1 cellular context compared by ENCODE assay signal in the genomic region with DNA sequence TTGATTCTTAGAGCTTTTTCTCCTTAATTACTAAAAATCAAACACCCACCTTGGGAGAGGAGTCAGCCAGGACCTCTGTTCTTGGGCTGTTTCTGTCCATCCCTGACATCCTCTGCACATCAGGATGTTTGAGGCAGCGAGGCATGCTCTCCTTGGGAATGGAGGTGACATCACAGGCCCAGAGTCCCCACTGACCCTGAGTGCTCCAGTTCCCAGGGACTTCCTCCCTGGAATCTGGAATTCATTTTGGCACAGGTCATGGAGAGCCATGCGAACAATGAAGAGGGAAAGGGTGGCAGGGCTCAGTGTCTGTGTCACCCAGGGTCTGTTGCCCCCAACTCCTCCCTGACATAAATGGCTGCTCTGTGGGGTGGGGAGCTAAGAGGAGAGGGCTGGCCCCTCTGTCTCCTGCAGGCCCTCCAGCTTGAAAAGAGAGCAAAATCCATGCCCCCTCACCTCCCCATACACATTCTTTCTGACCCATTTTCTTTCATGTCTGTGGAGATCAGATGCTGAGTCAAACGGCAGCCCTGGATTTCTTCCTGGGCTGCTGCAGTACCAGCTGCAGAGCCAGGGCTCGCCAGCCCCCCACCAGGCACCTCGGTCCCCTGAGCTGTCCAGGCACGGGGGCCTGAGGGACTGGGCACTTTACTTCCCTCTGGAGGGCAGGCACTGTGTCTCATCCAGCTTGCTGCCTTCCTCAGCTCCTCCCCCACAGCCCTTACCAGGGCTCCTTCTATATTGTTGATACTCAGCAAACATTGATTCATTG.
TF ChIP-seq lines count a peak whose summit lies in the region.

No MANE protein-coding gene starts in this region.

TF ChIP-seq in WTC11, 78 proteins besides CTCF, POLR2A, EP300 and RAD21 (continued from another document):
- TF ChIP-seq, protein P1, sequence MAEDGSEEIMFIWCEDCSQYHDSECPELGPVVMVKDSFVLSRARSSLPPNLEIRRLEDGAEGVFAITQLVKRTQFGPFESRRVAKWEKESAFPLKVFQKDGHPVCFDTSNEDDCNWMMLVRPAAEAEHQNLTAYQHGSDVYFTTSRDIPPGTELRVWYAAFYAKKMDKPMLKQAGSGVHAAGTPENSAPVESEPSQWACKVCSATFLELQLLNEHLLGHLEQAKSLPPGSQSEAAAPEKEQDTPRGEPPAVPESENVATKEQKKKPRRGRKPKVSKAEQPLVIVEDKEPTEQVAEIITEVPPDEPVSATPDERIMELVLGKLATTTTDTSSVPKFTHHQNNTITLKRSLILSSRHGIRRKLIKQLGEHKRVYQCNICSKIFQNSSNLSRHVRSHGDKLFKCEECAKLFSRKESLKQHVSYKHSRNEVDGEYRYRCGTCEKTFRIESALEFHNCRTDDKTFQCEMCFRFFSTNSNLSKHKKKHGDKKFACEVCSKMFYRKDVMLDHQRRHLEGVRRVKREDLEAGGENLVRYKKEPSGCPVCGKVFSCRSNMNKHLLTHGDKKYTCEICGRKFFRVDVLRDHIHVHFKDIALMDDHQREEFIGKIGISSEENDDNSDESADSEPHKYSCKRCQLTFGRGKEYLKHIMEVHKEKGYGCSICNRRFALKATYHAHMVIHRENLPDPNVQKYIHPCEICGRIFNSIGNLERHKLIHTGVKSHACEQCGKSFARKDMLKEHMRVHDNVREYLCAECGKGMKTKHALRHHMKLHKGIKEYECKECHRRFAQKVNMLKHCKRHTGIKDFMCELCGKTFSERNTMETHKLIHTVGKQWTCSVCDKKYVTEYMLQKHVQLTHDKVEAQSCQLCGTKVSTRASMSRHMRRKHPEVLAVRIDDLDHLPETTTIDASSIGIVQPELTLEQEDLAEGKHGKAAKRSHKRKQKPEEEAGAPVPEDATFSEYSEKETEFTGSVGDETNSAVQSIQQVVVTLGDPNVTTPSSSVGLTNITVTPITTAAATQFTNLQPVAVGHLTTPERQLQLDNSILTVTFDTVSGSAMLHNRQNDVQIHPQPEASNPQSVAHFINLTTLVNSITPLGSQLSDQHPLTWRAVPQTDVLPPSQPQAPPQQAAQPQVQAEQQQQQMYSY (CRISPR knock-in tag; IDR thresholded peaks at IDR 0.05): no peak
- TF ChIP-seq RORB (CRISPR knock-in tag; IDR thresholded peaks at IDR 0.05): no peak
- TF ChIP-seq SMAD4 (CRISPR knock-in tag; IDR thresholded peaks at IDR 0.05): no peak
- no peak for TF ChIP-seq GTF2I (CRISPR knock-in tag; conservative IDR thresholded peaks at IDR 0.05)
- TF ChIP-seq, protein P2, sequence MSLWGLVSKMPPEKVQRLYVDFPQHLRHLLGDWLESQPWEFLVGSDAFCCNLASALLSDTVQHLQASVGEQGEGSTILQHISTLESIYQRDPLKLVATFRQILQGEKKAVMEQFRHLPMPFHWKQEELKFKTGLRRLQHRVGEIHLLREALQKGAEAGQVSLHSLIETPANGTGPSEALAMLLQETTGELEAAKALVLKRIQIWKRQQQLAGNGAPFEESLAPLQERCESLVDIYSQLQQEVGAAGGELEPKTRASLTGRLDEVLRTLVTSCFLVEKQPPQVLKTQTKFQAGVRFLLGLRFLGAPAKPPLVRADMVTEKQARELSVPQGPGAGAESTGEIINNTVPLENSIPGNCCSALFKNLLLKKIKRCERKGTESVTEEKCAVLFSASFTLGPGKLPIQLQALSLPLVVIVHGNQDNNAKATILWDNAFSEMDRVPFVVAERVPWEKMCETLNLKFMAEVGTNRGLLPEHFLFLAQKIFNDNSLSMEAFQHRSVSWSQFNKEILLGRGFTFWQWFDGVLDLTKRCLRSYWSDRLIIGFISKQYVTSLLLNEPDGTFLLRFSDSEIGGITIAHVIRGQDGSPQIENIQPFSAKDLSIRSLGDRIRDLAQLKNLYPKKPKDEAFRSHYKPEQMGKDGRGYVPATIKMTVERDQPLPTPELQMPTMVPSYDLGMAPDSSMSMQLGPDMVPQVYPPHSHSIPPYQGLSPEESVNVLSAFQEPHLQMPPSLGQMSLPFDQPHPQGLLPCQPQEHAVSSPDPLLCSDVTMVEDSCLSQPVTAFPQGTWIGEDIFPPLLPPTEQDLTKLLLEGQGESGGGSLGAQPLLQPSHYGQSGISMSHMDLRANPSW (CRISPR knock-in tag; conservative IDR thresholded peaks at IDR 0.05; ENCODE audit: low read depth): no peak
- no peak for TF ChIP-seq ZNF396 (CRISPR knock-in tag; IDR thresholded peaks at IDR 0.05; ENCODE audit: borderline replicate concordance)
- no peak for TF ChIP-seq ZNF121 (CRISPR knock-in tag; IDR thresholded peaks at IDR 0.05)
- TF ChIP-seq, protein P3, sequence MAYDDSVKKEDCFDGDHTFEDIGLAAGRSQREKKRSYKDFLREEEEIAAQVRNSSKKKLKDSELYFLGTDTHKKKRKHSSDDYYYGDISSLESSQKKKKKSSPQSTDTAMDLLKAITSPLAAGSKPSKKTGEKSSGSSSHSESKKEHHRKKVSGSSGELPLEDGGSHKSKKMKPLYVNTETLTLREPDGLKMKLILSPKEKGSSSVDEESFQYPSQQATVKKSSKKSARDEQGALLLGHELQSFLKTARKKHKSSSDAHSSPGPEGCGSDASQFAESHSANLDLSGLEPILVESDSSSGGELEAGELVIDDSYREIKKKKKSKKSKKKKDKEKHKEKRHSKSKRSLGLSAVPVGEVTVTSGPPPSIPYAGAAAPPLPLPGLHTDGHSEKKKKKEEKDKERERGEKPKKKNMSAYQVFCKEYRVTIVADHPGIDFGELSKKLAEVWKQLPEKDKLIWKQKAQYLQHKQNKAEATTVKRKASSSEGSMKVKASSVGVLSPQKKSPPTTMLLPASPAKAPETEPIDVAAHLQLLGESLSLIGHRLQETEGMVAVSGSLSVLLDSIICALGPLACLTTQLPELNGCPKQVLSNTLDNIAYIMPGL (CRISPR knock-in tag; IDR thresholded peaks at IDR 0.05): no peak
- no peak for TF ChIP-seq TEAD4 (CRISPR knock-in tag; IDR thresholded peaks at IDR 0.05)
- no peak for TF ChIP-seq TEAD1 (CRISPR knock-in tag; IDR thresholded peaks at IDR 0.05)
- no peak for TF ChIP-seq ZNF219 (CRISPR knock-in tag; IDR thresholded peaks at IDR 0.05; ENCODE audit: borderline replicate concordance)
